Comparison of ENCODE assay signal across 14 cellular contexts in genomic region chr5:109769597-109770291, GRCh38.
DNase-seq lines count a peak whose midpoint lies in the region; ATAC-seq, FAIRE-seq and TF ChIP-seq lines count a peak whose summit lies in the region.
"Had no signal": no experiment of that assay in that cellular context is flagged by ENCODE, and none has a peak within 500 bp of the region (broad histone marks: within the 10 kb centered on the region; RNA-seq: fewer than 3 reads in every experiment).

No MANE protein-coding gene starts in this region.

- no peak overlapping the region for H2AFZ ChIP-seq in astrocyte (ENCODE audit: low read depth, low read length)
- H2AFZ ChIP-seq: PC-9 had no signal

- H3K27me3 ChIP-seq in astrocyte (ENCODE audit: insufficient read depth, low read length), result no peaks in the 10 kb centered on the region
- no peaks in the 10 kb centered on the region for H3K27me3 ChIP-seq in colonic mucosa

- H3K4me1 Mint-ChIP-seq in astrocyte (ENCODE audit: low read depth, unreplicated experiment), result peaks cover 6% of the 10 kb centered on the region
- H3K4me1 Mint-ChIP-seq: CD14-positive monocyte had no signal

- H3K36me3 Mint-ChIP-seq in astrocyte (ENCODE audit: low read depth, unreplicated experiment), result no peaks in the 10 kb centered on the region

- H3K36me3 ChIP-seq in astrocyte (ENCODE audit: insufficient read depth, low read length) (peaks cover 2% of the 10 kb centered on the region), colonic mucosa (no peaks in the 10 kb centered on the region)

- DNase-seq in Daoy (ENCODE audit: low read depth) (peak; percentile 6), HT1080 (ENCODE audit: low read depth) (peak; percentile 34), astrocyte (ENCODE audit: low read depth) (no peak), NCI-H2107 treated with DMSO at 0.1 percent for 48 hours (lab: John Stamatoyannopoulos, UW; ENCODE audit: unreplicated experiment) (no peak), colonic mucosa (no peak)
- DNase-seq: Caco-2, GF-D8, NCI-H1092, NCI-H1694, PC-9 had no signal

- intact Hi-C loops in colonic mucosa (cut with DNase I), result no loop called here

- H3K9me3 ChIP-seq in astrocyte (ENCODE audit: insufficient read depth, low read depth, low read length) (no peaks in the 10 kb centered on the region), colonic mucosa (no peaks in the 10 kb centered on the region)
- H3K9me3 ChIP-seq: Caco-2 had no signal

- peak overlapping the region; percentile 59 for H3K27ac Mint-ChIP-seq in astrocyte (ENCODE audit: unreplicated experiment)

- no peak overlapping the region for H3K27ac ChIP-seq in astrocyte (ENCODE audit: low read depth, low read length)
- H3K27ac ChIP-seq in colonic mucosa, result no peak overlapping the region
- H3K27ac ChIP-seq: PC-9 had no signal

- ATAC-seq in GM18511 (IDR thresholded peaks at IDR 0.05; ENCODE audit: unreplicated experiment), result no peak
- no peak for ATAC-seq in HG03342 (IDR thresholded peaks at IDR 0.05; ENCODE audit: unreplicated experiment)

- TF ChIP-seq CTCF in astrocyte (IDR thresholded peaks at IDR 0.05; ENCODE audit: insufficient read depth, low read depth, low read length) (no peak), colonic mucosa (IDR thresholded peaks at IDR 0.05) (no peak)

- no peaks in the 10 kb centered on the region for H4K20me1 ChIP-seq in astrocyte (ENCODE audit: insufficient read depth, low read length)

- no peak overlapping the region for H3K4me3 ChIP-seq in astrocyte (ENCODE audit: insufficient read depth, low read depth, low read length)
- H3K4me3 ChIP-seq in colonic mucosa, result no peak overlapping the region
- H3K4me3 ChIP-seq: PC-9 had no signal

- H3K4me1 ChIP-seq in astrocyte (ENCODE audit: insufficient read depth, low read length) (no peaks in the 10 kb centered on the region), colonic mucosa (no peaks in the 10 kb centered on the region)

- H3K4me3 Mint-ChIP-seq in astrocyte (ENCODE audit: unreplicated experiment), result no peak overlapping the region
- H3K4me3 Mint-ChIP-seq: CD14-positive monocyte had no signal

- no peak for FAIRE-seq in astrocyte (lab: Jason Lieb, UNC)
- FAIRE-seq in islet of Langerhans (lab: Jason Lieb, UNC), result peak; percentile 30

- no peaks in the 10 kb centered on the region for H3K9me3 Mint-ChIP-seq in astrocyte (ENCODE audit: unreplicated experiment)

- H3K4me2 ChIP-seq in astrocyte (ENCODE audit: low read length), result peak overlapping the region; percentile 13
- H3K4me2 ChIP-seq: PC-9 had no signal

- H3K9ac ChIP-seq in astrocyte (ENCODE audit: low read length), result no peak overlapping the region
- no peak overlapping the region for H3K9ac ChIP-seq in colonic mucosa (ENCODE audit: low read depth in 2 of 2, low read length in 2 of 2)

- H3K79me2 ChIP-seq in astrocyte (ENCODE audit: insufficient read depth, low read length), result no peaks in the 10 kb centered on the region

- H3K27me3 Mint-ChIP-seq in astrocyte (ENCODE audit: low read depth, unreplicated experiment), result no peaks in the 10 kb centered on the region

Comparison
In these comparisons a context has a peak if more than half of its experiments do, and no peak if none do; other contexts are left out.
1. DNase-seq: peak in Daoy (single experiment) and HT1080 (single experiment); none in astrocyte (single experiment), NCI-H2107 treated with DMSO at 0.1 percent for 48 hours (single experiment) and colonic mucosa (single experiment).